ENCODE assay signal across 9 cellular contexts in genomic region chrX:103356897-103357296, GRCh38. TPM values are rescaled to one million over a fixed set of nuclear protein-coding genes. Genes with fewer than 3 reads are reported as not detected.
DNase-seq lines count a peak whose midpoint lies in the region; ATAC-seq and TF ChIP-seq lines count a peak whose summit lies in the region.
"Had no signal": no experiment of that assay in that cellular context is flagged by ENCODE, and none has a peak within 500 bp of the region (broad histone marks: within the 10 kb centered on the region; RNA-seq: fewer than 3 reads in every experiment).

No MANE protein-coding gene starts in this region.

- H3K4me1 Mint-ChIP-seq in natural killer cell treated with Interleukin-12 subunit alpha and Interleukin-12 subunit beta and Interleukin-15 and Interleukin-18, amount 100 ng/mL, for 72 hours (ENCODE audit: low read depth in 2 of 2), result peaks cover 6 to 7% of the 10 kb centered on the region in 2 donors

- ATAC-seq in GM19463 (IDR thresholded peaks at IDR 0.05; ENCODE audit: unreplicated experiment), result peak; percentile 21
- ATAC-seq in natural killer cell treated with Interleukin-12 subunit alpha and Interleukin-12 subunit beta and Interleukin-15 and Interleukin-18, amount 100 ng/mL, for 72 hours, result no peak
- no peak for ATAC-seq in GM21786 (IDR thresholded peaks at IDR 0.05; ENCODE audit: unreplicated experiment)

- no peak overlapping the region for H3K27ac Mint-ChIP-seq in natural killer cell treated with Interleukin-12 subunit alpha and Interleukin-12 subunit beta and Interleukin-15 and Interleukin-18, amount 100 ng/mL, for 72 hours

- H3K27me3 Mint-ChIP-seq in natural killer cell treated with Interleukin-12 subunit alpha and Interleukin-12 subunit beta and Interleukin-15 and Interleukin-18, amount 100 ng/mL, for 72 hours, result peaks cover 8 to 26% of the 10 kb centered on the region in 2 donors

- H3K36me3 Mint-ChIP-seq in natural killer cell treated with Interleukin-12 subunit alpha and Interleukin-12 subunit beta and Interleukin-15 and Interleukin-18, amount 100 ng/mL, for 72 hours, result no peaks in the 10 kb centered on the region

- DNase-seq in RKO (ENCODE audit: low spot score) (peak; percentile 21), epithelial cell of proximal tubule (ENCODE audit: low read depth) (no peak), AG08396 (ENCODE audit: low spot score) (no peak), LoVo (ENCODE audit: low spot score) (no peak), DMS153 treated with DMSO at 0.1 percent for 48 hours (lab: John Stamatoyannopoulos, UW; ENCODE audit: unreplicated experiment) (no peak)
- no peak for DNase-seq in natural killer cell treated with Interleukin-12 subunit alpha and Interleukin-12 subunit beta and Interleukin-15 and Interleukin-18, amount 100 ng/mL, for 72 hours (ENCODE audit: low spot score)

- TF ChIP-seq CTCF in epithelial cell of proximal tubule (conservative IDR thresholded peaks at IDR 0.05; ENCODE audit: low read depth, low read length), result no peak

- H3K4me3 Mint-ChIP-seq in natural killer cell treated with Interleukin-12 subunit alpha and Interleukin-12 subunit beta and Interleukin-15 and Interleukin-18, amount 100 ng/mL, for 72 hours, result peak overlapping the region; percentile 72

- H3K4me3 ChIP-seq in epithelial cell of proximal tubule (ENCODE audit: low read depth, low read length), result peak overlapping the region; percentile 85

- H3K9me3 Mint-ChIP-seq in natural killer cell treated with Interleukin-12 subunit alpha and Interleukin-12 subunit beta and Interleukin-15 and Interleukin-18, amount 100 ng/mL, for 72 hours, result no peaks in the 10 kb centered on the region

RNA-seq across cellular contexts. Expression of gene TCEAL9, which starts 0.6 kb away (rescaled TPM):
- total RNA-seq in epithelial cell of proximal tubule, result 88.0 and 161 TPM in 2 replicates
- total RNA-seq in natural killer cell treated with Interleukin-12 subunit alpha and Interleukin-12 subunit beta and Interleukin-15 and Interleukin-18, amount 100 ng/mL, for 72 hours, result under 1 TPM in 1 of 2 donors, not detected in 1; 0.90 TPM

RNA-seq across cellular contexts. Expression of gene BEX3, which starts 19.4 kb away (rescaled TPM):
- 168 and 261 TPM in 2 replicates for total RNA-seq in epithelial cell of proximal tubule
- under 1 TPM in 1 of 2 donors, not detected in 1; 0.52 TPM for total RNA-seq in natural killer cell treated with Interleukin-12 subunit alpha and Interleukin-12 subunit beta and Interleukin-15 and Interleukin-18, amount 100 ng/mL, for 72 hours

RNA-seq across cellular contexts. Expression of gene TCEAL7, which starts 26.9 kb away (rescaled TPM):
- total RNA-seq in epithelial cell of proximal tubule, result 16.0 and 25.4 TPM in 2 replicates
- total RNA-seq in natural killer cell treated with Interleukin-12 subunit alpha and Interleukin-12 subunit beta and Interleukin-15 and Interleukin-18, amount 100 ng/mL, for 72 hours, result not detected
- total RNA-seq: T-helper 2 cell treated with Interferon-gamma antibody and Interleukin-4, amounts not matched to agents 100 ng/mL and 5 ng/mL, for 36 hours had no signal

RNA-seq across cellular contexts. Expression of gene BEX2, which starts 46.1 kb away (rescaled TPM):
- total RNA-seq in epithelial cell of proximal tubule, result 9.0 and 19.0 TPM in 2 replicates
- 1 to 10 TPM; 2.3 to 2.6 TPM for total RNA-seq in natural killer cell treated with Interleukin-12 subunit alpha and Interleukin-12 subunit beta and Interleukin-15 and Interleukin-18, amount 100 ng/mL, for 72 hours

Comparison
In these comparisons a context has a peak if more than half of its experiments do, and no peak if none do; other contexts are left out.
1. RNA of gene TCEAL9, which starts 0.6 kb away (total RNA-seq): 88.0 to 161 TPM in epithelial cell of proximal tubule; 0.90 TPM in natural killer cell treated with Interleukin-12 subunit alpha and Interleukin-12 subunit beta and Interleukin-15 and Interleukin-18, amount 100 ng/mL, for 72 hours; every median in the first group is over 10 times any median in the second.
2. RNA of gene BEX3, which starts 19.4 kb away (total RNA-seq): 168 to 261 TPM in epithelial cell of proximal tubule; 0.52 TPM in natural killer cell treated with Interleukin-12 subunit alpha and Interleukin-12 subunit beta and Interleukin-15 and Interleukin-18, amount 100 ng/mL, for 72 hours; every median in the first group is over 100 times any median in the second.
3. RNA of gene TCEAL7, which starts 26.9 kb away (total RNA-seq): 16.0 to 25.4 TPM in epithelial cell of proximal tubule; not detected in natural killer cell treated with Interleukin-12 subunit alpha and Interleukin-12 subunit beta and Interleukin-15 and Interleukin-18, amount 100 ng/mL, for 72 hours; every median in the first group is over 10 times any median in the second.